ENCODE assay signal across 9 cellular contexts in the genomic region with DNA sequence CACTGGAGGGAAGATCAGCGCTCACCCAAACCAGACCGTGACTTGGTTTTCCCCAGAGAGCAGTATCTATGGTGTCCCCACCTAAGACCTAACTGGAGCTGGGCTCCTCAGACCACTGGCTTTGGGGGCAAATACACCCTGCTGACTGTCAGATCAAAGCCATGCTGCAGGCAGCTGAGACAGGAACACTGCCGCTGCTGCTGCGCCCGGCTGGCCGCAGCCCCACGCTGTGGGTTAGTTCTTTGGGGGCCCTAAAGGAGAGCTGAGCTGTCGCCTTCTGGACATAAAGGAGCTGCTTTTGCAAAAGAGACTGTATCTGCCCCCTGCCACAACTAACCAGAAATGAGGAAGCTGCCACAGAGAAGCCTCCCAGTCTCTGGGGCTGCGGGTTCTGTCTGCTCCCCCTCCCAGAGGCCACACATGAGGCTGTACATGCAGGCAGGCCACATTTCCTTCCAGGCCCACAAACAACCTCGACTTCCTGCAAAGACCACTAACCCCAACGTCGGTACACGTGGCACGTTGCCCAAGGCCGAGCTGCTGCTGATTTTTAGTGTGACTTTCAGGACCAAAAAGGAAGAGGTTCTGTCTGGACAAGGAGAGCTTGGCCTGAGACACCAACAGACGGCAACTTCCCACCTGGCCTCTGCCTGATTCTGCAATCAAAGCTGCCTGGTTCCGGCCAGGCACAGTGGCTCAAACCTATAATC. TPM values are rescaled to one million over a fixed set of nuclear protein-coding genes. Genes with fewer than 3 reads are reported as not detected.
A peak's percentile ranks its signal among the peaks of the same experiment; 100 is the strongest.
DNase-seq lines count a peak whose midpoint lies in the region; TF ChIP-seq lines count a peak whose summit lies in the region.
"Had no signal": no experiment of that assay in that cellular context is flagged by ENCODE, and none has a peak within 500 bp of the region (broad histone marks: within the 10 kb centered on the region; RNA-seq: fewer than 3 reads in every experiment).

No MANE protein-coding gene starts in this region.

- H3K27ac Mint-ChIP-seq in IgD-negative memory B cell, result peak overlapping the region; percentile 95 to 99 (median 96)

- DNase-seq in stimulated activated CD4-positive, alpha-beta T cell treated with anti-CD3 and anti-CD28 coated beads, Interleukin-2, amount 100 ng/mL, for 24 hours, result peak; percentile 16 to 40
- DNase-seq in stimulated activated CD4-positive, alpha-beta T cell treated with anti-CD3 and anti-CD28 coated beads, Interleukin-2, amount 100 ng/mL, for 48 hours, result no peak
- peak; percentile 41 for DNase-seq in activated CD8-positive, alpha-beta memory T cell treated with anti-CD3 and anti-CD28 coated beads, Interleukin-2, amount 50 U/mL, for 1 hour (ENCODE audit: extremely low read depth)
- DNase-seq in globus pallidus (ENCODE audit: low spot score), result peak; percentile 77
- DNase-seq in spleen, result peak; percentile 94
- DNase-seq in HCEC 1CT, result no peak
- DNase-seq in SW 1271 (lab: John Stamatoyannopoulos, UW), result no peak

- H3K4me3 ChIP-seq in spleen, result peak overlapping the region in 1 of 8 donors; percentile 32
- H3K4me3 ChIP-seq: dorsolateral prefrontal cortex had no signal

- peaks cover 42 to 45% (median 44%) of the 10 kb centered on the region in 3 donors for H3K4me1 Mint-ChIP-seq in IgD-negative memory B cell

- no peak for TF ChIP-seq POLR2A in spleen (IDR thresholded peaks at IDR 0.05)

- no peaks in the 10 kb centered on the region for H3K36me3 ChIP-seq in spleen

- H3K27me3 Mint-ChIP-seq in IgD-negative memory B cell, result no peaks in the 10 kb centered on the region

- intact Hi-C loops in spleen (cut with DNase I; ENCODE audit: low total_unique reads), result no loop called here

- H3K4me1 ChIP-seq in spleen, result peaks cover 34 to 86% (median 66%) of the 10 kb centered on the region in 6 donors

- 3 to 22% (median 11%) methylated on average over 17 of the region's 17 CpGs for WGBS in spleen, 5 donors

- TF ChIP-seq CTCF in spleen (IDR thresholded peaks at IDR 0.05 in 8 of 11, conservative IDR thresholded peaks at IDR 0.05 in 3 of 11), result no peak

- no peaks in the 10 kb centered on the region for H3K9me3 ChIP-seq in spleen

- H3K4me3 Mint-ChIP-seq in IgD-negative memory B cell, result peak overlapping the region; percentile 64 to 91 (median 68)

- H3K27ac ChIP-seq in spleen, result peak overlapping the region; percentile 74 to 91 (median 82)

- H3K9me3 Mint-ChIP-seq in IgD-negative memory B cell, result no peaks in the 10 kb centered on the region

- no peaks in the 10 kb centered on the region for H3K27me3 ChIP-seq in spleen (replicated peaks in 1 of 7)
- H3K27me3 ChIP-seq: dorsolateral prefrontal cortex had no signal

- H3K36me3 Mint-ChIP-seq in IgD-negative memory B cell, result peaks cover 5% of the 10 kb centered on the region

RNA-seq across cellular contexts. Expression of a gene that starts 18.2 kb away (rescaled TPM):
- polyA plus RNA-seq in IgD-negative memory B cell, result 19.2 TPM
- 100 to 1,000 TPM; 113 to 183 (median 136) TPM for total RNA-seq in spleen
- 10 to 100 TPM; 18.5 to 50.1 (median 22.2) TPM for polyA plus RNA-seq in spleen

Comparison
In these comparisons a context has a peak if more than half of its experiments do, and no peak if none do; other contexts are left out.
1. DNase-seq: peak in stimulated activated CD4-positive, alpha-beta T cell treated with anti-CD3 and anti-CD28 coated beads, Interleukin-2, amount 100 ng/mL, for 24 hours (2 of 2), activated CD8-positive, alpha-beta memory T cell treated with anti-CD3 and anti-CD28 coated beads, Interleukin-2, amount 50 U/mL, for 1 hour (single experiment), globus pallidus (single experiment) and spleen (single experiment); none in stimulated activated CD4-positive, alpha-beta T cell treated with anti-CD3 and anti-CD28 coated beads, Interleukin-2, amount 100 ng/mL, for 48 hours (0 of 2), HCEC 1CT (single experiment) and SW 1271 (0 of 2).